In the genomic region with DNA sequence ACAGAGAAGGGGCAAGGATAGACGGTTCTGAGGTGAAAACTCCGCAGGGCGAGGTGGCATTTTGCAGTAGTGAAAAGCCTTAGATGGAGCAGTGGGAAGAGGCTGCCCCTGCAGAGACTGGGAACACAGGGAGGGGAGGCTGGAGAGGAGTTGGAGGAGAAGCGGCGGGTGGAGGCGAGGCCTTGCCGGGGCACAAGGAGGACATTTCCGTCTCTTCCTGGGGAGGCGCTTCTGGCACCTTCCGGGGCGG, we compare ENCODE assay signal across 8 cellular contexts. TPM values are rescaled to one million over a fixed set of nuclear protein-coding genes. Genes with fewer than 3 reads are reported as not detected.
DNase-seq lines count a peak whose midpoint lies in the region; ATAC-seq and TF ChIP-seq lines count a peak whose summit lies in the region.

No MANE protein-coding gene starts in this region.

- no peaks in the 10 kb centered on the region for H4K20me1 ChIP-seq in osteoblast (ENCODE audit: insufficient read depth, low read length)

- peak overlapping the region; percentile 100 for H2AFZ ChIP-seq in osteoblast (ENCODE audit: low read length)

- peak overlapping the region; percentile 57 for H3K4me3 ChIP-seq in Jurkat, Clone E6-1 (ENCODE audit: low read length)
- peak overlapping the region; percentile 83 for H3K4me3 ChIP-seq in colonic mucosa
- peak overlapping the region; percentile 79 for H3K4me3 ChIP-seq in osteoblast (ENCODE audit: insufficient read depth, low read length)

- TF ChIP-seq CTCF in colonic mucosa (IDR thresholded peaks at IDR 0.05): no peak
- no peak for TF ChIP-seq CTCF in osteoblast (IDR thresholded peaks at IDR 0.05; ENCODE audit: extremely low read depth, low read depth, low read length)

- ATAC-seq in HG02981 (IDR thresholded peaks at IDR 0.05; ENCODE audit: unreplicated experiment): no peak
- no peak for ATAC-seq in HG03135 (IDR thresholded peaks at IDR 0.05; ENCODE audit: unreplicated experiment)

- H3K9me3 ChIP-seq in ES-I3 (ENCODE audit: control insufficient read depth, insufficient read depth, low read length) (no peaks in the 10 kb centered on the region), colonic mucosa (no peaks in the 10 kb centered on the region), osteoblast (ENCODE audit: low read depth, low read length) (no peaks in the 10 kb centered on the region)

- H3K4me1 ChIP-seq in ES-I3 (ENCODE audit: insufficient read depth, low read length) (peaks cover 14% of the 10 kb centered on the region), colonic mucosa (peaks cover 3% of the 10 kb centered on the region), osteoblast (ENCODE audit: insufficient read depth, low read length) (peaks cover 9% of the 10 kb centered on the region)

- H3K79me2 ChIP-seq in osteoblast (ENCODE audit: insufficient read depth, low read length): no peaks in the 10 kb centered on the region

- DNase-seq in Jurkat, Clone E6-1 (ENCODE audit: low read depth, low spot score): no peak
- DNase-seq in colonic mucosa: no peak
- no peak for DNase-seq in osteoblast (ENCODE audit: insufficient read length, low spot score, missing footprints)
- DNase-seq in superior temporal gyrus (ENCODE audit: extremely low spot score): no peak
- DNase-seq in CD1c-positive myeloid dendritic cell (ENCODE audit: extremely low spot score): no peak

- intact Hi-C loops in colonic mucosa (cut with DNase I): loop anchor here (2.0 kb wide), 1 partner anchor 190 kb away; no protein-coding TSS in a partner anchor

- no peaks in the 10 kb centered on the region for H3K36me3 ChIP-seq in ES-I3 (ENCODE audit: insufficient read depth, low read length)
- H3K36me3 ChIP-seq in colonic mucosa: no peaks in the 10 kb centered on the region
- H3K36me3 ChIP-seq in osteoblast (ENCODE audit: insufficient read depth, low read length): no peaks in the 10 kb centered on the region

- H3K27ac ChIP-seq in colonic mucosa: peak overlapping the region; percentile 94
- H3K27ac ChIP-seq in osteoblast (ENCODE audit: low read depth, low read length): peak overlapping the region; percentile 71

- H3K4me2 ChIP-seq in osteoblast (ENCODE audit: insufficient read depth, low read length): peak overlapping the region; percentile 74

- H3K9ac ChIP-seq in ES-I3 (ENCODE audit: low read depth, low read length) (peak overlapping the region; percentile 11), colonic mucosa (ENCODE audit: low read depth in 2 of 2, low read length in 2 of 2) (peak overlapping the region; percentile 51 to 96)

- H3K27me3 ChIP-seq in colonic mucosa (no peaks in the 10 kb centered on the region), osteoblast (ENCODE audit: insufficient read depth, low read length) (no peaks in the 10 kb centered on the region)

RNA-seq across cellular contexts. Expression of a gene that starts 42.6 kb away (rescaled TPM):
- 0.57 TPM for polyA plus RNA-seq in Jurkat, Clone E6-1 (2012; ENCODE audit: insufficient read depth, insufficient read length)
- total RNA-seq in colonic mucosa (1 to 10 TPM in 1 of 2 donors, under 1 TPM in 1; 0.72 to 4.7 TPM), osteoblast (under 0.01 TPM in 2 replicates)

RNA-seq across cellular contexts. Expression of a gene that starts 45.5 kb away (rescaled TPM):
- 6.0 TPM for polyA plus RNA-seq in Jurkat, Clone E6-1 (2012; ENCODE audit: insufficient read depth, insufficient read length)
- 10 to 100 TPM; 37.4 to 50.9 TPM for total RNA-seq in colonic mucosa
- 71.7 and 73.7 TPM in 2 replicates for total RNA-seq in osteoblast

RNA-seq across cellular contexts. Expression of a gene that starts 56.6 kb away (rescaled TPM):
- not detected for polyA plus RNA-seq in Jurkat, Clone E6-1 (2012; ENCODE audit: insufficient read depth, insufficient read length)
- total RNA-seq in colonic mucosa: not detected
- not detected in 2 replicates for total RNA-seq in osteoblast
